ENCODE assay signal across 25 cellular contexts in the genomic region with DNA sequence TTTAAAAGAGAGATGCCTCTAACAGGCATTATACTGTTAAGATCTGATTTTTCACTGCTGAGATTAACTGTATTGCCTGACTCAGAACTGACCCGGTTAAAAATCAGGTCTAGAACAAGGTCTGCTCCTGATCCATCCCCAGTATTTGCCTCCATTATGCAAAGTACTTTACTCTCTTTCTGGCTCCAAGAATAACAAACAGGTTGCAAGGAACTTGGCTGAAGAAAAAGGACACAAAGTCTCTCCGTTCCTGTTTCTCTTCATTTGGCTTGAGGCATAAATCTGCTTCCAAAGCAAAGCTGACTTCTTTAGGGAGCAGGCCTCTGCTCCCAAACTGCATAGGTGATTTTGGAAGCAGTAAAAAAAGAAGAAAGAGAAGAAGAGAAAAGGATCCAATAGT.
DNase-seq lines count a peak whose midpoint lies in the region; ATAC-seq, FAIRE-seq and TF ChIP-seq lines count a peak whose summit lies in the region.
"Had no signal": no experiment of that assay in that cellular context is flagged by ENCODE, and none has a peak within 500 bp of the region (broad histone marks: within the 10 kb centered on the region; RNA-seq: fewer than 3 reads in every experiment).

No MANE protein-coding gene starts in this region.

- H3K36me3 Mint-ChIP-seq in naive thymus-derived CD4-positive, alpha-beta T cell: no peaks in the 10 kb centered on the region
- H3K36me3 Mint-ChIP-seq: CD4-positive, alpha-beta memory T cell had no signal

- intact Hi-C loops in endothelial cell of umbilical vein (cut with micrococcal nuclease): no loop called here
- intact Hi-C loops in sciatic nerve (cut with DNase I): no loop called here
- intact Hi-C loops in cardiac septum (cut with DNase I): no loop called here
- intact Hi-C loops in naive thymus-derived CD4-positive, alpha-beta T cell (cut with micrococcal nuclease): no loop called here

- no peak for TF ChIP-seq POLR2A in endothelial cell of umbilical vein (IDR thresholded peaks at IDR 0.05; ENCODE audit: low read depth, low read length)

- H3K27ac Mint-ChIP-seq in naive thymus-derived CD4-positive, alpha-beta T cell: no peak overlapping the region
- H3K27ac Mint-ChIP-seq: CD4-positive, alpha-beta memory T cell; GM23338 had no signal

- FAIRE-seq in endothelial cell of umbilical vein (lab: Jason Lieb, UNC): no peak
- FAIRE-seq: A204.1, GM12878, HTR-8/SVneo had no signal

- H3K9ac ChIP-seq in adipocyte (ENCODE audit: low read length): no peak overlapping the region
- H3K9ac ChIP-seq in endothelial cell of umbilical vein (replicated peaks; ENCODE audit: extremely low read depth, insufficient read depth, low read length): no peak overlapping the region
- H3K9ac ChIP-seq: BLaER1 had no signal

- H3K4me2 ChIP-seq in endothelial cell of umbilical vein (ENCODE audit: insufficient read depth, low read length): no peak overlapping the region
- H3K4me2 ChIP-seq: BLaER1, GM23338 had no signal

- ATAC-seq in sciatic nerve: peak; percentile 79
- ATAC-seq in naive thymus-derived CD4-positive, alpha-beta T cell: no peak
- ATAC-seq: GM12878, GM23338 had no signal

- no peak for TF ChIP-seq CTCF in endothelial cell of umbilical vein (IDR thresholded peaks at IDR 0.05; ENCODE audit: extremely low read depth in 1 of 2, insufficient read depth in 1 of 2, low read depth in 1 of 2, low read length in 2 of 2)

- DNase-seq in adipocyte (ENCODE audit: low read depth) (peak; percentile 13), endothelial cell of umbilical vein (ENCODE audit: low read depth, low spot score) (no peak), medulla oblongata (ENCODE audit: extremely low spot score) (peak; percentile 56), sciatic nerve (ENCODE audit: low spot score) (no peak), cardiac septum (ENCODE audit: low spot score) (no peak), NCI-H82 treated with DMSO at 0.1 percent for 48 hours (lab: John Stamatoyannopoulos, UW; ENCODE audit: unreplicated experiment) (no peak)
- DNase-seq in naive thymus-derived CD4-positive, alpha-beta T cell: no peak
- DNase-seq in activated effector memory CD4-positive, alpha-beta T cell treated with Interleukin-2 at 50 U/mL for 16 hours: no peak
- DNase-seq: Calu3; CD4-positive, alpha-beta memory T cell; HCEC 1CT; IMR-90; NCI-H1048; NCI-H1436; NCI-H2029 treated with DMSO at 0.1 percent for 48 hours; NCI-H2171 treated with DMSO at 0.1 percent for 48 hours; NCI-H446; NCI-H69; Peyer's patch had no signal

- H3K27me3 ChIP-seq in adipocyte (replicated peaks; ENCODE audit: control insufficient read depth, insufficient read depth, low read length) (no peaks in the 10 kb centered on the region), endothelial cell of umbilical vein (ENCODE audit: control insufficient read depth in 2 of 2, insufficient read depth in 2 of 2, low read length in 2 of 2) (no peaks in the 10 kb centered on the region)
- no peaks in the 10 kb centered on the region for H3K27me3 ChIP-seq in naive thymus-derived CD4-positive, alpha-beta T cell (ENCODE audit: control insufficient read depth in 2 of 2, insufficient read depth in 2 of 2, low read length in 2 of 2)
- H3K27me3 ChIP-seq: BLaER1, Peyer's patch had no signal

- H3K9me3 ChIP-seq in adipocyte (ENCODE audit: control insufficient read depth, low read length): peaks cover 11% of the 10 kb centered on the region
- H3K9me3 ChIP-seq in endothelial cell of umbilical vein (replicated peaks; ENCODE audit: control insufficient read depth, insufficient read depth, low read length): no peaks in the 10 kb centered on the region
- H3K9me3 ChIP-seq in naive thymus-derived CD4-positive, alpha-beta T cell (ENCODE audit: control insufficient read depth in 2 of 3, low read length in 3 of 3): no peaks in the 10 kb centered on the region
- H3K9me3 ChIP-seq: BLaER1, Peyer's patch had no signal

- BruUV-seq in endothelial cell of umbilical vein (replicated peaks; lab: Mats Ljungman, UMichigan): no TSS peak

- H4K20me1 ChIP-seq in endothelial cell of umbilical vein (replicated peaks; ENCODE audit: control insufficient read depth, extremely low read depth, insufficient read depth, low read length): no peaks in the 10 kb centered on the region
- H4K20me1 ChIP-seq: BLaER1 had no signal

- dilution Hi-C loops in endothelial cell of umbilical vein (cut with MboI; ENCODE audit: extremely low pct_ligation_motif_present, low sequenced_read_pairs): no loop called here

- H3K9me1 ChIP-seq in endothelial cell of umbilical vein (replicated peaks; ENCODE audit: control insufficient read depth, extremely low read depth, insufficient read depth, low read length): no peaks in the 10 kb centered on the region

- no peaks in the 10 kb centered on the region for H3K36me3 ChIP-seq in adipocyte (ENCODE audit: control insufficient read depth, insufficient read depth, low read length, severe bottlenecking)
- no peaks in the 10 kb centered on the region for H3K36me3 ChIP-seq in endothelial cell of umbilical vein (ENCODE audit: control insufficient read depth in 2 of 2, extremely low read depth in 1 of 2, insufficient read depth in 2 of 2, low read length in 2 of 2)
- H3K36me3 ChIP-seq in naive thymus-derived CD4-positive, alpha-beta T cell (ENCODE audit: control insufficient read depth in 2 of 3, insufficient read depth in 3 of 3, low read length in 3 of 3): no peaks in the 10 kb centered on the region
- H3K36me3 ChIP-seq: BLaER1, Peyer's patch had no signal

- no peaks in the 10 kb centered on the region for H3K79me2 ChIP-seq in endothelial cell of umbilical vein (ENCODE audit: control insufficient read depth, insufficient read depth, low read length)

- CTCF ChIA-PET in endothelial cell of umbilical vein (lab: Charles Lee): no interaction called here
- CTCF ChIA-PET in naive thymus-derived CD4-positive, alpha-beta T cell (lab: Charles Lee): no interaction called here

- H3K4me1 ChIP-seq in adipocyte (ENCODE audit: control insufficient read depth, insufficient read depth, low read length): no peaks in the 10 kb centered on the region
- no peaks in the 10 kb centered on the region for H3K4me1 ChIP-seq in endothelial cell of umbilical vein (ENCODE audit: control insufficient read depth, extremely low read depth, insufficient read depth, low read length)
- H3K4me1 ChIP-seq in naive thymus-derived CD4-positive, alpha-beta T cell (ENCODE audit: control insufficient read depth in 2 of 2, insufficient read depth in 2 of 2, low read length in 2 of 2): no peaks in the 10 kb centered on the region
- H3K4me1 ChIP-seq: BLaER1, Peyer's patch had no signal

- H3K4me3 Mint-ChIP-seq in naive thymus-derived CD4-positive, alpha-beta T cell: no peak overlapping the region
- H3K4me3 Mint-ChIP-seq: CD4-positive, alpha-beta memory T cell; GM23338 had no signal

- H3K9me3 Mint-ChIP-seq in naive thymus-derived CD4-positive, alpha-beta T cell: peaks cover 0 to 20% (median 8%) of the 10 kb centered on the region in 11 donors
- H3K9me3 Mint-ChIP-seq: GM23338 had no signal

- H3K4me3 ChIP-seq in adipocyte (ENCODE audit: low read length): no peak overlapping the region
- H3K4me3 ChIP-seq in endothelial cell of umbilical vein (replicated peaks in 1 of 3; ENCODE audit: insufficient read depth in 1 of 3, low read depth in 1 of 3, low read length in 3 of 3): no peak overlapping the region
- H3K4me3 ChIP-seq in naive thymus-derived CD4-positive, alpha-beta T cell (ENCODE audit: low read length): no peak overlapping the region
- H3K4me3 ChIP-seq: BLaER1, GM12878, GM23338, Peyer's patch had no signal

- H3K27me3 Mint-ChIP-seq in naive thymus-derived CD4-positive, alpha-beta T cell: no peaks in the 10 kb centered on the region

- H3K4me1 Mint-ChIP-seq in naive thymus-derived CD4-positive, alpha-beta T cell: no peaks in the 10 kb centered on the region
- H3K4me1 Mint-ChIP-seq: CD4-positive, alpha-beta memory T cell had no signal

- POLR2A ChIA-PET in endothelial cell of umbilical vein (lab: Charles Lee): no interaction called here
- POLR2A ChIA-PET in naive thymus-derived CD4-positive, alpha-beta T cell (lab: Charles Lee): no interaction called here

- no peak overlapping the region for H3K27ac ChIP-seq in endothelial cell of umbilical vein (ENCODE audit: insufficient read depth, low read depth, low read length)
- no peak overlapping the region for H3K27ac ChIP-seq in naive thymus-derived CD4-positive, alpha-beta T cell (ENCODE audit: low read depth, low read length)
- H3K27ac ChIP-seq: BLaER1, HL-60 had no signal

- H2AFZ ChIP-seq in endothelial cell of umbilical vein (ENCODE audit: low read depth, low read length): peak overlapping the region; percentile 11
- H2AFZ ChIP-seq: GM23338 had no signal

TF ChIP-seq in endothelial cell of umbilical vein, 7 proteins besides CTCF, POLR2A, EP300 and RAD21:
- no peak for TF ChIP-seq JUN (IDR thresholded peaks at IDR 0.05; ENCODE audit: borderline replicate concordance, insufficient read depth, insufficient read length, low read depth)
- TF ChIP-seq MYC (IDR thresholded peaks at IDR 0.05; ENCODE audit: low read depth, low read length): no peak
- TF ChIP-seq, protein P1, sequence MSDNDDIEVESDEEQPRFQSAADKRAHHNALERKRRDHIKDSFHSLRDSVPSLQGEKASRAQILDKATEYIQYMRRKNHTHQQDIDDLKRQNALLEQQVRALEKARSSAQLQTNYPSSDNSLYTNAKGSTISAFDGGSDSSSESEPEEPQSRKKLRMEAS (IDR thresholded peaks at IDR 0.05; ENCODE audit: insufficient read depth, insufficient read length): no peak
- no peak for TF ChIP-seq POLR2AphosphoS5 (IDR thresholded peaks at IDR 0.05; ENCODE audit: insufficient read depth, low read depth, low read length)
- no peak for TF ChIP-seq FOS (IDR thresholded peaks at IDR 0.05; ENCODE audit: borderline replicate concordance, insufficient read depth, low read length)
- TF ChIP-seq EZH2 (IDR thresholded peaks at IDR 0.05; ENCODE audit: borderline replicate concordance, low read depth, low read length, severe bottlenecking): no peak
- TF ChIP-seq GATA2 (IDR thresholded peaks at IDR 0.05; ENCODE audit: insufficient read depth, insufficient read length, low read depth, low read length): no peak

Comparison
In these comparisons a context has a peak if more than half of its experiments do, and no peak if none do; other contexts are left out.
1. DNase-seq: peak in adipocyte (single experiment) and medulla oblongata (single experiment); none in endothelial cell of umbilical vein (single experiment), sciatic nerve (single experiment), cardiac septum (single experiment), naive thymus-derived CD4-positive, alpha-beta T cell (0 of 9), activated effector memory CD4-positive, alpha-beta T cell treated with Interleukin-2 at 50 U/mL for 16 hours (single experiment) and NCI-H82 treated with DMSO at 0.1 percent for 48 hours (single experiment).